ENCODE assay signal across 8 cellular contexts in genomic region chr17:3557768-3558583, GRCh38. TPM values are rescaled to one million over a fixed set of nuclear protein-coding genes. Genes with fewer than 3 reads are reported as not detected.
DNase-seq lines count a peak whose midpoint lies in the region; ATAC-seq and TF ChIP-seq lines count a peak whose summit lies in the region.

Gene TRPV3, minus strand, starts transcription at chr17:3557812. Its CDS starts 2,962 bp downstream, at chr17:3554850.

- no peaks in the 10 kb centered on the region for H3K9me3 ChIP-seq in SK-N-SH

- no peak for TF ChIP-seq CTCF in SK-N-SH (IDR thresholded peaks at IDR 0.05)

- TF ChIP-seq POLR2A in GM15510 (IDR thresholded peaks at IDR 0.05; ENCODE audit: borderline replicate concordance, extremely low read depth, insufficient read length) (peak; percentile 36), erythroblast (IDR thresholded peaks at IDR 0.05; ENCODE audit: low read length) (no peak)

- no peaks in the 10 kb centered on the region for H3F3A ChIP-seq in SK-N-SH (replicated peaks; ENCODE audit: insufficient read depth)

- peaks cover 20% of the 10 kb centered on the region for H3K4me1 Mint-ChIP-seq in activated CD4-positive, alpha-beta T cell treated with anti-CD3 and anti-CD28 coated beads, Interleukin-2, amount 10 ng/mL, durations not matched to agents 24 days and 14 days

- no peak for TF ChIP-seq EP300 in SK-N-SH (IDR thresholded peaks at IDR 0.05; ENCODE audit: borderline replicate concordance in 1 of 2, low read depth in 1 of 2, low read length in 1 of 2)

- H3K27me3 Mint-ChIP-seq in activated CD4-positive, alpha-beta T cell treated with anti-CD3 and anti-CD28 coated beads, Interleukin-2, amount 10 ng/mL, durations not matched to agents 24 days and 14 days: no peaks in the 10 kb centered on the region

- H3K9ac ChIP-seq in SK-N-SH: no peak within 1 kb of the TSS

- no peaks in the 10 kb centered on the region for H3K27me3 ChIP-seq in SK-N-SH (ENCODE audit: insufficient read depth)

- H3K9me3 Mint-ChIP-seq in activated CD4-positive, alpha-beta T cell treated with anti-CD3 and anti-CD28 coated beads, Interleukin-2, amount 10 ng/mL, durations not matched to agents 24 days and 14 days: no peaks in the 10 kb centered on the region

- H3K4me3 Mint-ChIP-seq in activated CD4-positive, alpha-beta T cell treated with anti-CD3 and anti-CD28 coated beads, Interleukin-2, amount 10 ng/mL, durations not matched to agents 24 days and 14 days: no peak within 1 kb of the TSS

- H3K27ac ChIP-seq in SK-N-SH (ENCODE audit: low read depth in 2 of 2, low read length in 1 of 2): no peak within 1 kb of the TSS

- H3K4me2 ChIP-seq in SK-N-SH: no peak within 1 kb of the TSS

- intact Hi-C loops in activated CD4-positive, alpha-beta T cell treated with anti-CD3 and anti-CD28 coated beads, Interleukin-2, amount 10 ng/mL, durations not matched to agents 24 days and 14 days (cut with micrococcal nuclease): no loop called here

- no peaks in the 10 kb centered on the region for H3K79me2 ChIP-seq in SK-N-SH (ENCODE audit: insufficient read depth)

- WGBS in SK-N-SH (ENCODE audit: low lambda C conversion rate): 64% methylated on average over 15 of the region's 23 CpGs

- H2AFZ ChIP-seq in SK-N-SH (ENCODE audit: low read depth): no peak within 1 kb of the TSS

- CTCF ChIA-PET in SK-N-SH (lab: Yijun Ruan, JAX): interaction anchor here (0.8 kb wide), 1 partner anchor 12 kb away, joined by 3 read pairs; no protein-coding TSS in a partner anchor

- no peaks in the 10 kb centered on the region for H3K4me1 ChIP-seq in SK-N-SH (ENCODE audit: control insufficient read depth in 1 of 2, insufficient read depth in 2 of 2, low read depth in 1 of 2, low read length in 1 of 2)

- no peaks in the 10 kb centered on the region for H3K36me3 Mint-ChIP-seq in activated CD4-positive, alpha-beta T cell treated with anti-CD3 and anti-CD28 coated beads, Interleukin-2, amount 10 ng/mL, durations not matched to agents 24 days and 14 days (ENCODE audit: low read depth)

- H3K9me2 ChIP-seq in SK-N-SH: no peaks in the 10 kb centered on the region

- H3K36me3 ChIP-seq in SK-N-SH (replicated peaks in 1 of 2; ENCODE audit: control insufficient read depth in 1 of 2, insufficient read depth in 2 of 2, low read length in 1 of 2): no peaks in the 10 kb centered on the region

- ATAC-seq in HG03175 (IDR thresholded peaks at IDR 0.05; ENCODE audit: unreplicated experiment): peak; percentile 8

- H3K4me3 ChIP-seq in SK-N-SH (ENCODE audit: low read depth in 2 of 2, low read length in 1 of 2): no peak within 1 kb of the TSS

- POLR2A ChIA-PET in SK-N-SH (lab: Yijun Ruan, JAX): no interaction called here

- no peaks in the 10 kb centered on the region for H4K20me1 ChIP-seq in SK-N-SH (ENCODE audit: insufficient read depth)

- no peak for TF ChIP-seq RAD21 in SK-N-SH (IDR thresholded peaks at IDR 0.05; ENCODE audit: low read length)

- DNase-seq in activated CD4-positive, alpha-beta T cell treated with anti-CD3 and anti-CD28 coated beads, Interleukin-2, amount 10 ng/mL, durations not matched to agents 24 days and 14 days: peak; percentile 72
- DNase-seq in erythroblast (lab: John Stamatoyannopoulos, UW) (peak; percentile 28 to 69), SKM-1 (lab: John Stamatoyannopoulos, UW; ENCODE audit: unreplicated experiment) (no peak), NCI-H1436 treated with DMSO at 0.1 percent for 48 hours (lab: John Stamatoyannopoulos, UW) (no peak), SK-N-SH (no peak)
- DNase-seq in stimulated activated CD4-positive, alpha-beta T cell treated with anti-CD3 and anti-CD28 coated beads, Interleukin-1b, Interleukin-23, amount 100 ng/mL, for 24 hours (ENCODE audit: low read depth in 4 of 4, low spot score in 1 of 4): peak in 3 of 4 experiments; percentile 28 to 55 (median 32)

- H3K27ac Mint-ChIP-seq in activated CD4-positive, alpha-beta T cell treated with anti-CD3 and anti-CD28 coated beads, Interleukin-2, amount 10 ng/mL, durations not matched to agents 24 days and 14 days: peak within 1 kb of the TSS; percentile 86

TF ChIP-seq in SK-N-SH, 30 proteins besides CTCF, POLR2A, EP300 and RAD21:
- TF ChIP-seq IRF3 (IDR thresholded peaks at IDR 0.05; ENCODE audit: low read depth, low read length) (no peak), MEF2A (IDR thresholded peaks at IDR 0.05; ENCODE audit: borderline replicate concordance, low read depth) (no peak), NRF1 (IDR thresholded peaks at IDR 0.05; ENCODE audit: low read depth, low read length) (no peak), SMC3 (IDR thresholded peaks at IDR 0.05; ENCODE audit: low read depth, low read length) (no peak), USF2 (IDR thresholded peaks at IDR 0.05; ENCODE audit: borderline replicate concordance, low read depth, low read length) (no peak), REST (IDR thresholded peaks at IDR 0.05; ENCODE audit: low read depth, low read length) (no peak), FOXM1 (IDR thresholded peaks at IDR 0.05; ENCODE audit: low read depth) (no peak), USF1 (IDR thresholded peaks at IDR 0.05; ENCODE audit: borderline replicate concordance, low read depth) (no peak), NFIC (IDR thresholded peaks at IDR 0.05; ENCODE audit: borderline replicate concordance) (no peak), TEAD4 (IDR thresholded peaks at IDR 0.05; ENCODE audit: borderline replicate concordance, insufficient read depth) (no peak), RFX5 (IDR thresholded peaks at IDR 0.05; ENCODE audit: low read length) (no peak), SIN3A (IDR thresholded peaks at IDR 0.05; ENCODE audit: borderline replicate concordance, low read depth, low read length) (no peak), GABPA (IDR thresholded peaks at IDR 0.05; ENCODE audit: low read depth) (no peak), MXI1 (IDR thresholded peaks at IDR 0.05; ENCODE audit: low read depth, low read length) (no peak), FOXJ3 (CRISPR knock-in tag; IDR thresholded peaks at IDR 0.05) (no peak), YY1 (IDR thresholded peaks at IDR 0.05; ENCODE audit: low read depth) (no peak), ELF1 (IDR thresholded peaks at IDR 0.05) (no peak)

RNA-seq across cellular contexts. Expression of gene TRPV3, which starts in this region (rescaled TPM):
- 0.16 and 0.31 TPM in 2 replicates for total RNA-seq in activated CD4-positive, alpha-beta T cell treated with anti-CD3 and anti-CD28 coated beads, Interleukin-2, amount 10 ng/mL, durations not matched to agents 24 days and 14 days
- 0.28 TPM in 2 replicates for polyA plus RNA-seq in SK-N-SH (2012; rRNA removed)
- 0.16 and 0.21 TPM in 2 replicates for polyA plus RNA-seq in SK-N-SH (2012; cell fraction: cytosol; rRNA removed)
- polyA plus RNA-seq in SK-N-SH (2012; cell fraction: nucleus; rRNA removed): 1.0 and 1.1 TPM in 2 replicates

Comparison
In these comparisons a context has a peak if more than half of its experiments do, and no peak if none do; other contexts are left out.
1. Peak in DNase-seq in activated CD4-positive, alpha-beta T cell treated with anti-CD3 and anti-CD28 coated beads, Interleukin-2, amount 10 ng/mL, durations not matched to agents 24 days and 14 days; RNA of the gene not detected or under 1 TPM.
2. DNase-seq: peak in erythroblast (2 of 2) and stimulated activated CD4-positive, alpha-beta T cell treated with anti-CD3 and anti-CD28 coated beads, Interleukin-1b, Interleukin-23, amount 100 ng/mL, for 24 hours (3 of 4); none in SKM-1 (single experiment), NCI-H1436 treated with DMSO at 0.1 percent for 48 hours (single experiment) and SK-N-SH (single experiment).